25 cellular contexts compared by ENCODE assay signal in the genomic region with DNA sequence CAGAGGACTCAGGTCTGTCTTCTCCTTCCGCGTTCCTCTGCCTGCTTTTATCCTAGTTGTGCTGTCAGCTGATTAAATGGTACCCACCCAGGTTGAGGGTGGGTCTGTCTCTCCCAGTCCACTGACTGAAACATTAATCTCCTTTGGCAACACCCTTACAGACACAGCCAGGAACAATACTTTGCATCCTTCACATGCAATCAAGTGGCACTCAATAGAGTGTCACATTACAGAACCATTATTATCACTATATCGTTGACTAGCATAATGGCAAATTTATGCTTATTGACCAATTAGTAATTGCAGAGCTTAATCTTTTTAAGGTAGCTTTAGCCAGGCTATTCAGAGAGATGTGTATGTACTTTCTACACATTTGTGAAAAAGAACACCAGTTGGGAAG.
DNase-seq lines count a peak whose midpoint lies in the region.
"Had no signal": no experiment of that assay in that cellular context is flagged by ENCODE, and none has a peak within 500 bp of the region (broad histone marks: within the 10 kb centered on the region; RNA-seq: fewer than 3 reads in every experiment).

No MANE protein-coding gene starts in this region.

- no peaks in the 10 kb centered on the region for H3K36me3 ChIP-seq in HAP-1 (replicated peaks)
- H3K36me3 ChIP-seq: Peyer's patch, sigmoid colon, suprapubic skin had no signal

- H3K4me3 ChIP-seq in HAP-1: no peak overlapping the region
- H3K4me3 ChIP-seq: dorsolateral prefrontal cortex, GM23248, hepatocyte, Peyer's patch, sigmoid colon, suprapubic skin had no signal

- no peaks in the 10 kb centered on the region for H3K27me3 ChIP-seq in HAP-1 (ENCODE audit: low read depth)
- H3K27me3 ChIP-seq: dorsolateral prefrontal cortex, hepatocyte, Peyer's patch, sigmoid colon, suprapubic skin had no signal

- no peaks in the 10 kb centered on the region for H3K9me3 ChIP-seq in HAP-1
- H3K9me3 ChIP-seq: Peyer's patch, sigmoid colon, suprapubic skin had no signal

- peaks cover 17% of the 10 kb centered on the region for H3K4me1 ChIP-seq in HAP-1
- H3K4me1 ChIP-seq: Peyer's patch had no signal

- DNase-seq in COR-L47 (lab: John Stamatoyannopoulos, UW) (peak; percentile 75), HAP-1 (ENCODE audit: low spot score in 2 of 2) (peak; percentile 43 to 55), NCI-H2081 treated with DMSO at 0.1 percent for 48 hours (lab: John Stamatoyannopoulos, UW) (peak; percentile 41), NCI-H748 treated with DMSO at 0.1 percent for 48 hours (lab: John Stamatoyannopoulos, UW) (peak; percentile 94), kidney tubule cell (ENCODE audit: low spot score) (no peak), activated gamma-delta T cell treated with Interleukin-2 at 50 U/mL for 16 hours (no peak), NCI-H2171 treated with DMSO at 0.1 percent for 48 hours (lab: John Stamatoyannopoulos, UW) (no peak)
- DNase-seq: activated CD4-positive, alpha-beta T cell treated with anti-CD3 and anti-CD28 coated beads, Interleukin-2, amount 10 ng/mL, durations not matched to agents 7 days and 5 days; activated naive CD4-positive, alpha-beta T cell; activated T-cell treated with anti-CD3 and anti-CD28 coated beads, Interleukin-2, amount 50 U/mL, for 24 hours; C1 segment of cervical spinal cord; cerebellar nuclear complex; dorsolateral prefrontal cortex; EL; GM23248; KG1; left colon; MM.1S; Peyer's patch; sigmoid colon; stimulated activated naive CD4-positive, alpha-beta T cell; SW 1271; T1000 had no signal

- in situ Hi-C loops in HAP-1 (cut with MboI; ENCODE audit: low sequenced_read_pairs): no loop called here

Comparison
In these comparisons a context has a peak if more than half of its experiments do, and no peak if none do; other contexts are left out.
1. DNase-seq: peak in COR-L47 (single experiment), HAP-1 (2 of 2), NCI-H2081 treated with DMSO at 0.1 percent for 48 hours (single experiment) and NCI-H748 treated with DMSO at 0.1 percent for 48 hours (single experiment); none in kidney tubule cell (single experiment), activated gamma-delta T cell treated with Interleukin-2 at 50 U/mL for 16 hours (single experiment) and NCI-H2171 treated with DMSO at 0.1 percent for 48 hours (single experiment).